8 cellular contexts compared by ENCODE assay signal in genomic region chr19:42277821-42278809, GRCh38. TPM values are rescaled to one million over a fixed set of nuclear protein-coding genes. Genes with fewer than 3 reads are reported as not detected.
A peak's percentile ranks its signal among the peaks of the same experiment; 100 is the strongest.
DNase-seq lines count a peak whose midpoint lies in the region; ATAC-seq, FAIRE-seq and TF ChIP-seq lines count a peak whose summit lies in the region.

No MANE protein-coding gene starts in this region.

- TF ChIP-seq RAD21 in GM12878 (IDR thresholded peaks at IDR 0.05; ENCODE audit: insufficient read depth, low read depth, low read length): no peak

- H3K27me3 Mint-ChIP-seq in activated naive CD4-positive, alpha-beta T cell treated with anti-CD3 and anti-CD28 coated beads, Interleukin-2, amount 10 ng/mL, durations not matched to agents 7 days and 5 days: no peaks in the 10 kb centered on the region

- H3K4me3 Mint-ChIP-seq in activated naive CD4-positive, alpha-beta T cell treated with anti-CD3 and anti-CD28 coated beads, Interleukin-2, amount 10 ng/mL, durations not matched to agents 7 days and 5 days: peak overlapping the region; percentile 83

- H3K4me2 ChIP-seq in GM12878 (ENCODE audit: control insufficient read depth, insufficient read depth): peak overlapping the region; percentile 4; the same call in 1 of the 2 replicates

- no TSS peak for BruUV-seq in GM12878 (replicated peaks; lab: Mats Ljungman, UMichigan)

- H3K9ac ChIP-seq in GM12878 (ENCODE audit: control insufficient read depth, insufficient read depth, low read length): no peak overlapping the region; the same call in 1 of the 2 replicates

- H3K9me3 ChIP-seq in GM12878 (replicated peaks; ENCODE audit: control insufficient read depth, insufficient read depth, low read length) (no peaks in the 10 kb centered on the region), lung (ENCODE audit: control insufficient read depth in 2 of 2, insufficient read depth in 1 of 2, low read length in 1 of 2) (no peaks in the 10 kb centered on the region), vagina (no peaks in the 10 kb centered on the region)

- H3K4me1 ChIP-seq in GM12878 (ENCODE audit: control insufficient read depth, insufficient read depth, low read length): peaks cover 50% of the 10 kb centered on the region
- peaks cover 19 to 42% of the 10 kb centered on the region in 2 donors for H3K4me1 ChIP-seq in lung (ENCODE audit: control insufficient read depth in 2 of 2, insufficient read depth in 2 of 2, low read length in 2 of 2)
- H3K4me1 ChIP-seq in vagina: peaks cover 87% of the 10 kb centered on the region

- SMC1A ChIA-PET in GM12878 (lab: Charles Lee; ENCODE audit: uncharacterized antibody, unreplicated experiment): interaction anchor here (1.1 to 5.1 kb wide), 7 partner anchors 8 to 169 kb away, joined by 3 to 70 read pairs (median 10); partner anchors contain the start of genes CIC, GSK3A and POU2F2

- TF ChIP-seq CTCF in GM12878 (IDR thresholded peaks at IDR 0.05 in 2 of 3, conservative IDR thresholded peaks at IDR 0.05 in 1 of 3; ENCODE audit: control insufficient read depth in 2 of 3, extremely low read depth in 1 of 3, insufficient read depth in 1 of 3, low read depth in 3 of 3, low read length in 3 of 3) (no peak), lung (IDR thresholded peaks at IDR 0.05; ENCODE audit: control extremely low read depth, extremely low read depth) (no peak), vagina (IDR thresholded peaks at IDR 0.05) (no peak)

- peak overlapping the region; percentile 31 for H3K27ac Mint-ChIP-seq in activated naive CD4-positive, alpha-beta T cell treated with anti-CD3 and anti-CD28 coated beads, Interleukin-2, amount 10 ng/mL, durations not matched to agents 7 days and 5 days

- in situ Hi-C loops in GM12878 (cut with MboI): loop anchor here (5.0 kb wide), 1 partner anchor 146 kb away; the partner anchor contains the start of gene POU2F2

- H3K27me3 ChIP-seq in GM12878 (replicated peaks in 1 of 2; ENCODE audit: control insufficient read depth in 2 of 2, insufficient read depth in 2 of 2, low read length in 1 of 2): no peaks in the 10 kb centered on the region
- no peaks in the 10 kb centered on the region for H3K27me3 ChIP-seq in lung (ENCODE audit: control insufficient read depth, insufficient read depth)
- H3K27me3 ChIP-seq in vagina: no peaks in the 10 kb centered on the region

- TF ChIP-seq EP300 in GM12878 (IDR thresholded peaks at IDR 0.05; ENCODE audit: borderline replicate concordance in 1 of 2, control insufficient read depth in 1 of 2, low read depth in 2 of 2, low read length in 2 of 2): no peak

- POLR2A ChIA-PET in GM12878 (lab: Charles Lee): interaction anchor here (0.5 to 5.1 kb wide), 6 partner anchors 8 to 146 kb away, joined by 3 to 51 read pairs (median 4); partner anchors contain the start of genes CIC, GSK3A and POU2F2

- H3K36me3 Mint-ChIP-seq in activated naive CD4-positive, alpha-beta T cell treated with anti-CD3 and anti-CD28 coated beads, Interleukin-2, amount 10 ng/mL, durations not matched to agents 7 days and 5 days: peaks cover 25% of the 10 kb centered on the region

- FAIRE-seq in GM12878 (lab: Jason Lieb, UNC): no peak

- no peak overlapping the region for H3K4me3 ChIP-seq in GM12878
- H3K4me3 ChIP-seq in lung: no peak overlapping the region
- H3K4me3 ChIP-seq in vagina: no peak overlapping the region

- intact Hi-C loops in GM12878 (cut with micrococcal nuclease; ENCODE audit: unreplicated experiment): no loop called here
- intact Hi-C loops in vagina (cut with DNase I): no loop called here

- RAD21 ChIA-PET in GM12878 (lab: Charles Lee; ENCODE audit: unreplicated experiment): interaction anchor here (1.6 to 5.5 kb wide), 6 partner anchors 27 to 164 kb away, joined by 5 to 82 read pairs (median 7); partner anchors contain the start of genes GSK3A and ZNF526

- H3K36me3 ChIP-seq in GM12878 (ENCODE audit: control insufficient read depth in 2 of 2, insufficient read depth in 2 of 2, low read length in 1 of 2): peaks cover 3 to 10% of the 10 kb centered on the region in 2 experiments; a peak in 3 of 4 replicates
- peaks cover 0 to 19% of the 10 kb centered on the region in 2 donors for H3K36me3 ChIP-seq in lung (ENCODE audit: control insufficient read depth in 2 of 2, insufficient read depth in 2 of 2, low read length in 2 of 2)
- peaks cover 0 to 23% of the 10 kb centered on the region in 2 donors for H3K36me3 ChIP-seq in vagina

- DNase-seq in activated naive CD4-positive, alpha-beta T cell treated with anti-CD3 and anti-CD28 coated beads, Interleukin-2, amount 10 ng/mL, durations not matched to agents 7 days and 5 days: no peak
- DNase-seq in activated naive CD4-positive, alpha-beta T cell treated with Interleukin-2 at 50 U/mL for 16 hours: no peak
- DNase-seq in GM12878 (ENCODE audit: low read depth, low spot score) (no peak), lung (ENCODE audit: low spot score) (no peak), vagina (ENCODE audit: extremely low spot score in 2 of 2) (no peak)

- H3K79me2 ChIP-seq in GM12878 (ENCODE audit: control insufficient read depth, insufficient read depth, low read length): peaks cover 24% of the 10 kb centered on the region

- no peaks in the 10 kb centered on the region; the same call in 1 of the 2 replicates for H4K20me1 ChIP-seq in GM12878 (ENCODE audit: control insufficient read depth, insufficient read depth)

- no peaks in the 10 kb centered on the region for H3K9me3 Mint-ChIP-seq in activated naive CD4-positive, alpha-beta T cell treated with anti-CD3 and anti-CD28 coated beads, Interleukin-2, amount 10 ng/mL, durations not matched to agents 7 days and 5 days

- H3K27ac ChIP-seq in GM12878 (ENCODE audit: control insufficient read depth, insufficient read depth) (no peak overlapping the region), lung (ENCODE audit: low read depth in 1 of 2, low read length in 1 of 2) (peak overlapping the region; percentile 43 to 62), vagina (peak overlapping the region; percentile 100)

- 97% methylated on average over 10 of the region's 11 CpGs for WGBS in GM12878 (ENCODE audit: insufficient coverage, insufficient replicate concordance, low lambda C conversion rate, missing lambda C conversion rate)
- 48 to 52% methylated on average over 8 to 11 of the region's 11 CpGs for WGBS in lung, 2 donors

- no peak overlapping the region for H2AFZ ChIP-seq in GM12878 (ENCODE audit: control insufficient read depth, low read depth, low read length)

- no peak for ATAC-seq in GM12878
- ATAC-seq in lung (ENCODE audit: insufficient read depth, low FRiP score): no peak
- ATAC-seq in HG02588 (IDR thresholded peaks at IDR 0.05; ENCODE audit: unreplicated experiment): no peak
- no peak for ATAC-seq in HG03565 (IDR thresholded peaks at IDR 0.05; ENCODE audit: unreplicated experiment)
- ATAC-seq in GM18858 (IDR thresholded peaks at IDR 0.05; ENCODE audit: unreplicated experiment): no peak

- CTCF ChIA-PET in activated naive CD4-positive, alpha-beta T cell treated with anti-CD3 and anti-CD28 coated beads, Interleukin-2, amount 10 ng/mL, durations not matched to agents 7 days and 5 days (lab: Charles Lee): interaction anchor here (1.1 to 5.0 kb wide), 9 partner anchors 8 to 169 kb away, joined by 3 to 57 read pairs (median 18); partner anchors contain the start of genes CIC, GSK3A and POU2F2
- CTCF ChIA-PET in GM12878 (lab: Yijun Ruan, JAX): interaction anchor here (0.9 to 6.7 kb wide), 11 partner anchors 15 to 168 kb away, joined by 3 to 111 read pairs (median 11); partner anchors contain the start of genes GSK3A, POU2F2 and ZNF526

- H3K4me1 Mint-ChIP-seq in activated naive CD4-positive, alpha-beta T cell treated with anti-CD3 and anti-CD28 coated beads, Interleukin-2, amount 10 ng/mL, durations not matched to agents 7 days and 5 days: peaks cover 49% of the 10 kb centered on the region

- TF ChIP-seq POLR2A in GM12878 (IDR thresholded peaks at IDR 0.05; ENCODE audit: low read depth, low read length) (no peak; the same call in 1 of the 2 replicates), vagina (IDR thresholded peaks at IDR 0.05) (no peak)

RNA-seq across cellular contexts. Expression of gene CIC, which starts 9.1 kb away (rescaled TPM):
- total RNA-seq in GM12878 (2013; cell fraction: nucleolus; rRNA removed): 33.3 and 49.5 TPM in 2 replicates
- 8.0 and 9.5 TPM in 2 replicates for total RNA-seq in GM12878 (2014; rRNA removed)
- total RNA-seq in GM12878 (2014; rRNA removed; fragmentation: Illumina TruSeq; extraction: Trizol): 4.3 and 6.5 TPM in 2 replicates
- 47.3 and 50.6 TPM in 2 replicates for total RNA-seq in GM12878 (2021)
- polyA plus RNA-seq in GM12878 (2011; ENCODE audit: low read depth): 9.5 TPM
- polyA plus RNA-seq in GM12878 (2011; rRNA removed): 2.4 and 3.8 TPM in 2 replicates
- 6.7 and 9.9 TPM in 2 replicates for polyA plus RNA-seq in GM12878 (2011; cell fraction: cytosol; rRNA removed)
- polyA plus RNA-seq in GM12878 (2011; cell fraction: nucleus; rRNA removed): 76.7 and 94.7 TPM in 2 replicates
- 29.1 and 30.8 TPM in 2 replicates for polyA plus RNA-seq in GM12878 (2012)
- polyA plus RNA-seq in GM12878 (2014; fragmentation: Illumina TruSeq; extraction: Trizol): 1.7 and 7.4 TPM in 2 replicates
- under 1 TPM; 0.18 to 0.24 TPM for polyA plus RNA-seq in GM12878 (2014; fragmentation: Nextera tagmentation; extraction: Ambion mirVana)
- polyA plus RNA-seq in GM12878 (2014; rRNA removed): 24.0 and 27.7 TPM in 2 replicates
- polyA plus RNA-seq in GM12878 (2016; fragmentation: Nextera tagmentation; extraction: Ambion mirVana): 1 to 10 TPM; 6.9 to 8.1 TPM
- 2.1 and 9.8 TPM in 2 replicates for polyA minus RNA-seq in GM12878 (2011; rRNA and poly(A)+ RNA removed)
- 10.2 and 11.2 TPM in 2 replicates for polyA minus RNA-seq in GM12878 (2011; cell fraction: cytosol; rRNA and poly(A)+ RNA removed)
- 13.1 and 24.6 TPM in 2 replicates for polyA minus RNA-seq in GM12878 (2011; cell fraction: nucleus; rRNA and poly(A)+ RNA removed)
- 10 to 100 TPM; 31.2 to 84.5 TPM for total RNA-seq in lung
- 10 to 100 TPM; 38.2 to 43.0 TPM for polyA plus RNA-seq in lung
- 36.1 TPM for total RNA-seq in vagina

RNA-seq across cellular contexts. Expression of gene ERF, which starts 23.2 kb away (rescaled TPM):
- 29.9 and 31.1 TPM in 2 replicates for total RNA-seq in GM12878 (2013; cell fraction: nucleolus; rRNA removed)
- total RNA-seq in GM12878 (2014; rRNA removed) (15.9 and 22.2 TPM in 2 replicates), GM12878 (2014; rRNA removed; fragmentation: Illumina TruSeq; extraction: Trizol) (12.1 and 12.8 TPM in 2 replicates), GM12878 (2021) (51.8 and 56.3 TPM in 2 replicates), lung (10 to 100 TPM; 24.2 to 53.6 TPM), vagina (44.7 TPM)
- 3.6 TPM for polyA plus RNA-seq in GM12878 (2011; ENCODE audit: low read depth)
- polyA plus RNA-seq in GM12878 (2011; rRNA removed) (15.1 and 34.5 TPM in 2 replicates), GM12878 (2014; fragmentation: Illumina TruSeq; extraction: Trizol) (4.9 and 17.8 TPM in 2 replicates), GM12878 (2014; fragmentation: Nextera tagmentation; extraction: Ambion mirVana) (under 1 TPM; 0.02 to 0.04 TPM), GM12878 (2014; rRNA removed) (33.0 and 40.2 TPM in 2 replicates), GM12878 (2016; fragmentation: Nextera tagmentation; extraction: Ambion mirVana) (1 to 10 TPM; 8.3 to 8.9 TPM), lung (10 to 100 TPM; 35.2 to 50.8 TPM)
- polyA plus RNA-seq in GM12878 (2011; cell fraction: cytosol; rRNA removed): 23.3 and 39.9 TPM in 2 replicates
- 164 and 188 TPM in 2 replicates for polyA plus RNA-seq in GM12878 (2011; cell fraction: nucleus; rRNA removed)
- 21.7 and 22.0 TPM in 2 replicates for polyA plus RNA-seq in GM12878 (2012)
- polyA minus RNA-seq in GM12878 (2011; rRNA and poly(A)+ RNA removed): 27.0 and 49.3 TPM in 2 replicates
- 19.8 and 25.4 TPM in 2 replicates for polyA minus RNA-seq in GM12878 (2011; cell fraction: cytosol; rRNA and poly(A)+ RNA removed)
- polyA minus RNA-seq in GM12878 (2011; cell fraction: nucleus; rRNA and poly(A)+ RNA removed): 34.6 and 45.5 TPM in 2 replicates

RNA-seq across cellular contexts. Expression of gene PRR19, which starts 23.8 kb away (rescaled TPM):
- total RNA-seq in GM12878 (2013; cell fraction: nucleolus; rRNA removed): 0.19 TPM in 1 of 2 replicates, not detected in the other
- total RNA-seq in GM12878 (2014; rRNA removed) (0.73 and 0.82 TPM in 2 replicates), GM12878 (2014; rRNA removed; fragmentation: Illumina TruSeq; extraction: Trizol) (0.18 and 0.31 TPM in 2 replicates), GM12878 (2021) (0.80 and 1.4 TPM in 2 replicates), lung (1 to 10 TPM in 1 of 2 donors, under 1 TPM in 1; 0.23 to 1.0 TPM), vagina (not detected)
- 0.29 TPM for polyA plus RNA-seq in GM12878 (2011; ENCODE audit: low read depth)
- polyA plus RNA-seq in GM12878 (2011; rRNA removed) (0.15 TPM in 1 of 2 replicates, not detected in the other), GM12878 (2014; fragmentation: Illumina TruSeq; extraction: Trizol) (0.11 and 0.43 TPM in 2 replicates), GM12878 (2014; fragmentation: Nextera tagmentation; extraction: Ambion mirVana) (under 1 TPM in 1 of 2 experiments, not detected in 1; 0.09 TPM), GM12878 (2014; rRNA removed) (0.81 and 1.7 TPM in 2 replicates), GM12878 (2016; fragmentation: Nextera tagmentation; extraction: Ambion mirVana) (1 to 10 TPM; 1.1 to 1.7 TPM), lung (under 1 TPM; 0.63 to 0.92 TPM)
- 0.50 and 0.55 TPM in 2 replicates for polyA plus RNA-seq in GM12878 (2011; cell fraction: cytosol; rRNA removed)
- 0.38 and 0.43 TPM in 2 replicates for polyA plus RNA-seq in GM12878 (2011; cell fraction: nucleus; rRNA removed)
- polyA plus RNA-seq in GM12878 (2012): 0.38 and 0.49 TPM in 2 replicates
- 0.21 and 0.37 TPM in 2 replicates for polyA minus RNA-seq in GM12878 (2011; rRNA and poly(A)+ RNA removed)
- polyA minus RNA-seq in GM12878 (2011; cell fraction: cytosol; rRNA and poly(A)+ RNA removed): not detected in 2 replicates
- not detected in 2 replicates for polyA minus RNA-seq in GM12878 (2011; cell fraction: nucleus; rRNA and poly(A)+ RNA removed)

RNA-seq across cellular contexts. Expression of gene PAFAH1B3, which starts 24.3 kb away (rescaled TPM):
- total RNA-seq in GM12878 (2013; cell fraction: nucleolus; rRNA removed): 5.1 and 6.4 TPM in 2 replicates
- total RNA-seq in GM12878 (2014; rRNA removed) (57.7 and 78.6 TPM in 2 replicates), GM12878 (2014; rRNA removed; fragmentation: Illumina TruSeq; extraction: Trizol) (32.0 and 41.3 TPM in 2 replicates), GM12878 (2021) (68.8 and 72.9 TPM in 2 replicates), lung (10 to 100 TPM; 30.1 to 30.6 TPM), vagina (21.9 TPM)
- 20.5 TPM for polyA plus RNA-seq in GM12878 (2011; ENCODE audit: low read depth)
- polyA plus RNA-seq in GM12878 (2011; rRNA removed) (8.8 and 30.5 TPM in 2 replicates), GM12878 (2014; fragmentation: Illumina TruSeq; extraction: Trizol) (15.2 and 46.6 TPM in 2 replicates), GM12878 (2014; fragmentation: Nextera tagmentation; extraction: Ambion mirVana) (10 to 100 TPM in 1 of 2 experiments, 1 to 10 TPM in 1; 6.2 to 23.1 TPM), GM12878 (2014; rRNA removed) (56.1 and 66.2 TPM in 2 replicates), GM12878 (2016; fragmentation: Nextera tagmentation; extraction: Ambion mirVana) (10 to 100 TPM; 77.7 to 79.6 TPM), lung (10 to 100 TPM; 27.2 to 33.0 TPM)
- polyA plus RNA-seq in GM12878 (2011; cell fraction: cytosol; rRNA removed): 57.1 and 73.1 TPM in 2 replicates
- 43.1 and 44.9 TPM in 2 replicates for polyA plus RNA-seq in GM12878 (2011; cell fraction: nucleus; rRNA removed)
- 29.8 and 33.2 TPM in 2 replicates for polyA plus RNA-seq in GM12878 (2012)
- 18.4 and 30.6 TPM in 2 replicates for polyA minus RNA-seq in GM12878 (2011; rRNA and poly(A)+ RNA removed)
- polyA minus RNA-seq in GM12878 (2011; cell fraction: cytosol; rRNA and poly(A)+ RNA removed): 14.2 and 19.0 TPM in 2 replicates
- 8.0 and 13.3 TPM in 2 replicates for polyA minus RNA-seq in GM12878 (2011; cell fraction: nucleus; rRNA and poly(A)+ RNA removed)

RNA-seq across cellular contexts. Expression of gene TMEM145, which starts 35.0 kb away (rescaled TPM):
- total RNA-seq in GM12878 (2013; cell fraction: nucleolus; rRNA removed): 0.84 and 0.93 TPM in 2 replicates
- total RNA-seq in GM12878 (2014; rRNA removed) (0.11 TPM in 1 of 2 replicates, not detected in the other), GM12878 (2014; rRNA removed; fragmentation: Illumina TruSeq; extraction: Trizol) (0.04 and 0.09 TPM in 2 replicates), GM12878 (2021) (0.48 and 0.97 TPM in 2 replicates), lung (under 1 TPM in 1 of 2 donors, not detected in 1; 0.95 TPM), vagina (not detected)
- polyA plus RNA-seq in GM12878 (2011; ENCODE audit: low read depth): 0.55 TPM
- polyA plus RNA-seq in GM12878 (2011; rRNA removed) (0.09 and 0.45 TPM in 2 replicates), GM12878 (2014; fragmentation: Illumina TruSeq; extraction: Trizol) (0.09 and 0.14 TPM in 2 replicates), GM12878 (2014; fragmentation: Nextera tagmentation; extraction: Ambion mirVana) (not detected), GM12878 (2014; rRNA removed) (0.20 and 1.0 TPM in 2 replicates), GM12878 (2016; fragmentation: Nextera tagmentation; extraction: Ambion mirVana) (not detected), lung (under 1 TPM; 0.12 to 0.40 TPM)
- polyA plus RNA-seq in GM12878 (2011; cell fraction: cytosol; rRNA removed): 0.21 and 0.53 TPM in 2 replicates
- polyA plus RNA-seq in GM12878 (2011; cell fraction: nucleus; rRNA removed): 3.6 and 4.1 TPM in 2 replicates
- 1.2 and 2.1 TPM in 2 replicates for polyA plus RNA-seq in GM12878 (2012)
- 0.26 and 3.4 TPM in 2 replicates for polyA minus RNA-seq in GM12878 (2011; rRNA and poly(A)+ RNA removed)
- polyA minus RNA-seq in GM12878 (2011; cell fraction: cytosol; rRNA and poly(A)+ RNA removed): not detected in 2 replicates
- 1.9 and 2.6 TPM in 2 replicates for polyA minus RNA-seq in GM12878 (2011; cell fraction: nucleus; rRNA and poly(A)+ RNA removed)
